Comparison of ENCODE assay signal across 20 cellular contexts in genomic region chr6:111890981-111891380, GRCh38. TPM values are rescaled to one million over a fixed set of nuclear protein-coding genes. Genes with fewer than 3 reads are reported as not detected.
A peak's percentile ranks its signal among the peaks of the same experiment; 100 is the strongest.
DNase-seq lines count a peak whose midpoint lies in the region; ATAC-seq and TF ChIP-seq lines count a peak whose summit lies in the region.
"Had no signal": no experiment of that assay in that cellular context is flagged by ENCODE, and none has a peak within 500 bp of the region (broad histone marks: within the 10 kb centered on the region; RNA-seq: fewer than 3 reads in every experiment).

No MANE protein-coding gene starts in this region.

- no peaks in the 10 kb centered on the region for H4K20me1 ChIP-seq in PC-9 (ENCODE audit: insufficient read depth)

- no peak overlapping the region for H3K4me2 ChIP-seq in PC-9

- H3K36me3 ChIP-seq in PC-9 (ENCODE audit: low read depth), result no peaks in the 10 kb centered on the region
- H3K36me3 ChIP-seq in right atrium auricular region, result no peaks in the 10 kb centered on the region
- H3K36me3 ChIP-seq in heart left ventricle, result no peaks in the 10 kb centered on the region

- TF ChIP-seq POLR2A in heart left ventricle (IDR thresholded peaks at IDR 0.05), result no peak

- peak overlapping the region; percentile 20; the same call in 1 of the 2 replicates for H2AFZ ChIP-seq in PC-9
- H2AFZ ChIP-seq: GM23338 had no signal

- ATAC-seq in GM19324 (IDR thresholded peaks at IDR 0.05; ENCODE audit: low FRiP score, unreplicated experiment) (no peak), heart left ventricle (no peak)
- ATAC-seq: GM23338, HCT116 had no signal

- DNase-seq in AG08396 (ENCODE audit: low spot score) (peak; percentile 23), ELR (ENCODE audit: low read depth) (peak; percentile 30), PC-9 (no peak), fibroblast of villous mesenchyme (ENCODE audit: low read depth) (peak; percentile 7), right atrium auricular region (ENCODE audit: low spot score) (no peak), heart left ventricle (no peak), COLO829 (ENCODE audit: low spot score) (no peak)
- DNase-seq: GDM1, KG1, NCI-H1048, NCI-H1694 treated with DMSO at 0.1 percent for 48 hours, NCI-H2081, NCI-H2227 treated with DMSO at 0.1 percent for 48 hours, NCI-H526 treated with DMSO at 0.1 percent for 48 hours, Right ventricle myocardium superior, RPMI8226, T-helper 1 cell had no signal

- POLR2A ChIA-PET in PC-9 (lab: Charles Lee; ENCODE audit: unreplicated experiment), result no interaction called here

- H3K27ac ChIP-seq in PC-9, result no peak overlapping the region
- H3K27ac ChIP-seq in right atrium auricular region, result no peak overlapping the region
- H3K27ac ChIP-seq in heart left ventricle, result no peak overlapping the region

- intact Hi-C loops in PC-9 (cut with micrococcal nuclease; ENCODE audit: unreplicated experiment) (no loop called here), heart left ventricle (cut with DNase I) (loop anchor here in 1 of 10 donors (5.0 kb wide), 1 partner anchor 151 kb away; no protein-coding TSS in a partner anchor)

- TF ChIP-seq CTCF in PC-9 (conservative IDR thresholded peaks at IDR 0.05), result no peak
- TF ChIP-seq CTCF in fibroblast of villous mesenchyme (IDR thresholded peaks at IDR 0.05; ENCODE audit: insufficient read depth, low read depth, low read length), result no peak
- TF ChIP-seq CTCF in right atrium auricular region (IDR thresholded peaks at IDR 0.05), result no peak
- no peak for TF ChIP-seq CTCF in heart left ventricle (IDR thresholded peaks at IDR 0.05)

- CTCF ChIA-PET in PC-9 (lab: Charles Lee), result interaction anchor here (0.6 to 0.7 kb wide), 2 partner anchors 197 to 1321 kb away, joined by 3 to 5 read pairs; partner anchors contain the start of genes FAM229B and TUBE1

- no TSS peak for BruUV-seq in PC-9 (replicated peaks; lab: Mats Ljungman, UMichigan)

- H3K9me3 ChIP-seq in PC-9 (ENCODE audit: insufficient read depth, low read depth) (no peaks in the 10 kb centered on the region), right atrium auricular region (no peaks in the 10 kb centered on the region), heart left ventricle (no peaks in the 10 kb centered on the region)

- 0 out of 2 replicates have a peak, but pooled peaks cover 6% of the 10 kb centered on the region for H3K9me2 ChIP-seq in PC-9 (ENCODE audit: insufficient read depth)

- no peaks in the 10 kb centered on the region for H3F3A ChIP-seq in PC-9 (ENCODE audit: insufficient read depth, low read depth)

- H3K4me3 ChIP-seq in PC-9, result no peak overlapping the region
- H3K4me3 ChIP-seq in fibroblast of villous mesenchyme (ENCODE audit: low read depth, low read length), result no peak overlapping the region
- no peak overlapping the region for H3K4me3 ChIP-seq in right atrium auricular region
- H3K4me3 ChIP-seq in heart left ventricle, result no peak overlapping the region
- H3K4me3 ChIP-seq: GM23338 had no signal

- H3K4me1 ChIP-seq in PC-9 (replicated peaks; ENCODE audit: insufficient read depth), result no peaks in the 10 kb centered on the region
- H3K4me1 ChIP-seq in right atrium auricular region, result peaks cover 0 to 10% of the 10 kb centered on the region in 2 donors
- H3K4me1 ChIP-seq in heart left ventricle, result peaks cover 0 to 15% (median 2%) of the 10 kb centered on the region in 12 donors

- H3K27me3 ChIP-seq in PC-9 (ENCODE audit: insufficient read depth, low read depth), result no peaks in the 10 kb centered on the region
- no peaks in the 10 kb centered on the region for H3K27me3 ChIP-seq in right atrium auricular region
- no peaks in the 10 kb centered on the region for H3K27me3 ChIP-seq in heart left ventricle

- no peaks in the 10 kb centered on the region for H3K79me2 ChIP-seq in PC-9 (ENCODE audit: low read depth)

RNA-seq across cellular contexts. Expression of gene FYN, which starts 17.7 kb away (rescaled TPM):
- 53.3 and 80.3 TPM in 2 replicates for total RNA-seq in PC-9 (2021)
- total RNA-seq in fibroblast of villous mesenchyme, result 26.8 and 35.1 TPM in 2 replicates
- 10 to 100 TPM; 78.9 to 98.7 TPM for total RNA-seq in right atrium auricular region
- total RNA-seq in heart left ventricle, result 10 to 100 TPM; 28.1 to 72.4 (median 56.6) TPM
- 10 to 100 TPM; 14.7 to 29.4 TPM for polyA plus RNA-seq in heart left ventricle

Comparison
In these comparisons a context has a peak if more than half of its experiments do, and no peak if none do; other contexts are left out.
1. DNase-seq: peak in AG08396 (single experiment), ELR (single experiment) and fibroblast of villous mesenchyme (single experiment); none in PC-9 (0 of 2), right atrium auricular region (single experiment), heart left ventricle (0 of 5) and COLO829 (single experiment).